ENCODE assay signal across 10 cellular contexts in the genomic region with DNA sequence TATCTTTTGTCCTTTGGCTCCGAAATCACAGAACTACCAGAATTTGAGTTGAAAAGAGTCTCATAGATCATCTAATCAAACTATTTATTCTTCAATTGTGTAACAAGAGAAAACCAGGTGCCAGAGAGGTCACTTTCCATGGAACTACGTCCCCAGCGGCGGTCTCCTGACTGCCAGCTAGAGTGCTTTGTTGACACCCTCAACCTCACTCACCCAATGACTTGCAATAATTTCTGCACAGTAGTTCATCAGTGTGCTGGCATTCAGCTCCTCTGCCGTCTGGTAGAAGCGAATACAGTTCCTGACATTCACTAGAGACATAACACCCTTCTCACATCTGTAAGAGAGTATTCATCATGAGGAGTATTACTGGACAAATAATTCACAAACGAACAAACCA.
"Had no signal": no experiment of that assay in that cellular context is flagged by ENCODE, and none has a peak within 500 bp of the region (broad histone marks: within the 10 kb centered on the region; RNA-seq: fewer than 3 reads in every experiment).

No MANE protein-coding gene starts in this region.

- H3K4me1 Mint-ChIP-seq: neural progenitor cell had no signal

- H3K9me3 Mint-ChIP-seq: activated CD4-positive, alpha-beta memory T cell treated with anti-CD3 and anti-CD28 coated beads for 36 hours; neural progenitor cell had no signal

- DNase-seq: activated CD4-positive, alpha-beta memory T cell treated with anti-CD3 and anti-CD28 coated beads for 36 hours; activated CD8-positive, alpha-beta memory T cell treated with anti-CD3 and anti-CD28 coated beads, Interleukin-2, amount 50 U/mL, for 4 hours; aorta; effector CD4-positive, alpha-beta T cell; mammary epithelial cell; pancreas; retina; SJCRH30; small intestine had no signal

- H3K27me3 Mint-ChIP-seq: activated CD4-positive, alpha-beta memory T cell treated with anti-CD3 and anti-CD28 coated beads for 36 hours had no signal

- ATAC-seq: pancreas had no signal

- H3K4me3 Mint-ChIP-seq: activated CD4-positive, alpha-beta memory T cell treated with anti-CD3 and anti-CD28 coated beads for 36 hours; neural progenitor cell had no signal

- H3K27ac Mint-ChIP-seq: activated CD4-positive, alpha-beta memory T cell treated with anti-CD3 and anti-CD28 coated beads for 36 hours; neural progenitor cell had no signal
